23 cellular contexts compared by ENCODE assay signal in genomic region chr4:183617075-183617474, GRCh38. TPM values are rescaled to one million over a fixed set of nuclear protein-coding genes. Genes with fewer than 3 reads are reported as not detected.
A peak's percentile ranks its signal among the peaks of the same experiment; 100 is the strongest.
DNase-seq lines count a peak whose midpoint lies in the region; ATAC-seq, FAIRE-seq and TF ChIP-seq lines count a peak whose summit lies in the region.
"Had no signal": no experiment of that assay in that cellular context is flagged by ENCODE, and none has a peak within 500 bp of the region (broad histone marks: within the 10 kb centered on the region; RNA-seq: fewer than 3 reads in every experiment).

No MANE protein-coding gene starts in this region.

- in situ Hi-C loops in K562 (cut with MboI): no loop called here

- CTCF ChIA-PET in HEK293 (lab: Yijun Ruan, JAX) (no interaction called here), K562 (lab: Yijun Ruan, JAX; ENCODE audit: low intra/inter-chr PET ratio) (no interaction called here)

- H3K27ac ChIP-seq in HEK293 (ENCODE audit: extremely low read depth, low read depth, low read length) (no peak overlapping the region), K562 (ENCODE audit: extremely low read depth, low read depth, low read length) (no peak overlapping the region), right lobe of liver (no peak overlapping the region), stomach (no peak overlapping the region)
- H3K27ac ChIP-seq: BLaER1 treated with 17β-estradiol and CSF1 and Interleukin-3, amounts not matched to agents 10 nM and 100 nM; GM23248; HL-60 had no signal

- DNase-seq in K562 (ENCODE audit: extremely low read depth in 1 of 4, low spot score in 3 of 4): no peak
- no peak for DNase-seq in right lobe of liver
- no peak for DNase-seq in progenitor cell of endocrine pancreas (ENCODE audit: low spot score, unreplicated experiment)
- DNase-seq in chondrocyte (ENCODE audit: low spot score): no peak
- DNase-seq in stomach: no peak
- DNase-seq in medulla oblongata (ENCODE audit: extremely low spot score): no peak
- DNase-seq in NCI-H187 treated with DMSO at 0.1 percent for 48 hours (lab: John Stamatoyannopoulos, UW): no peak
- DNase-seq: CD4-positive, CD25-positive, alpha-beta regulatory T cell; CD8-positive, alpha-beta memory T cell; COR-L47; GM23248; HCEC 1CT; HFFc6 had no signal

- BruUV-seq in K562 (replicated peaks; lab: Mats Ljungman, UMichigan): no TSS peak

- no peak for FAIRE-seq in K562 (lab: Jason Lieb, UNC)
- FAIRE-seq: D721Med, G401.6, GM12892, GM18507, HTR-8/SVneo had no signal

- H3K4me1 Mint-ChIP-seq in progenitor cell of endocrine pancreas (ENCODE audit: low read depth) (peaks cover 34% of the 10 kb centered on the region), chondrocyte (ENCODE audit: low read depth) (no peaks in the 10 kb centered on the region)
- H3K4me1 Mint-ChIP-seq: B cell; CD4-positive, CD25-positive, alpha-beta regulatory T cell; CD8-positive, alpha-beta memory T cell had no signal

- TF ChIP-seq RAD21 in K562 (CRISPR knock-in tag; conservative IDR thresholded peaks at IDR 0.05 in 1 of 2, IDR thresholded peaks at IDR 0.05 in 1 of 2): no peak

- H3K27me3 ChIP-seq in K562 (ENCODE audit: control insufficient read depth in 2 of 2, insufficient read depth in 2 of 2, low read length in 2 of 2) (peaks cover 7 to 18% of the 10 kb centered on the region in 2 experiments; a peak in 4 of 5 replicates), right lobe of liver (no peaks in the 10 kb centered on the region), stomach (no peaks in the 10 kb centered on the region)
- H3K27me3 ChIP-seq: BLaER1 treated with 17β-estradiol and CSF1 and Interleukin-3, amounts not matched to agents 10 nM and 100 nM had no signal

- H3K4me3 Mint-ChIP-seq in progenitor cell of endocrine pancreas (ENCODE audit: low read depth) (peak overlapping the region; percentile 29), chondrocyte (ENCODE audit: unreplicated experiment) (no peak overlapping the region)
- H3K4me3 Mint-ChIP-seq: B cell; CD4-positive, CD25-positive, alpha-beta regulatory T cell; CD8-positive, alpha-beta memory T cell; HFFc6; IgD-negative memory B cell had no signal

- H3K36me3 ChIP-seq in HEK293 (ENCODE audit: control insufficient read depth in 2 of 2, insufficient read depth in 1 of 2, low read length in 2 of 2) (no peaks in the 10 kb centered on the region), K562 (ENCODE audit: control insufficient read depth, insufficient read depth, low read length) (no peaks in the 10 kb centered on the region), right lobe of liver (no peaks in the 10 kb centered on the region), stomach (no peaks in the 10 kb centered on the region)
- H3K36me3 ChIP-seq: BLaER1 treated with 17β-estradiol and CSF1 and Interleukin-3, amounts not matched to agents 10 nM and 100 nM had no signal

- no peak overlapping the region for H2AFZ ChIP-seq in K562 (ENCODE audit: low read depth, low read length)
- H2AFZ ChIP-seq: GM23248 had no signal

- peak overlapping the region; percentile 86 for H3K27ac Mint-ChIP-seq in progenitor cell of endocrine pancreas
- no peak overlapping the region for H3K27ac Mint-ChIP-seq in chondrocyte (ENCODE audit: unreplicated experiment)
- H3K27ac Mint-ChIP-seq: B cell; CD4-positive, CD25-positive, alpha-beta regulatory T cell; CD8-positive, alpha-beta memory T cell; HFFc6; IgD-negative memory B cell had no signal

- TF ChIP-seq POLR2A in K562 (conservative IDR thresholded peaks at IDR 0.05): no peak
- TF ChIP-seq POLR2A in right lobe of liver (IDR thresholded peaks at IDR 0.05): no peak
- no peak for TF ChIP-seq POLR2A in stomach (IDR thresholded peaks at IDR 0.05)

- no peaks in the 10 kb centered on the region for H3K9me1 ChIP-seq in K562 (ENCODE audit: control insufficient read depth, insufficient read depth, low read length)

- H3K27me3 Mint-ChIP-seq in progenitor cell of endocrine pancreas (no peaks in the 10 kb centered on the region), chondrocyte (ENCODE audit: low read depth) (peaks cover 4% of the 10 kb centered on the region)

- H3K9me3 ChIP-seq in HEK293 (ENCODE audit: control insufficient read depth, insufficient read depth, low read depth, low read length): no peaks in the 10 kb centered on the region
- H3K9me3 ChIP-seq in K562 (replicated peaks; ENCODE audit: control insufficient read depth, insufficient read depth, low read depth, low read length): no peaks in the 10 kb centered on the region
- no peaks in the 10 kb centered on the region for H3K9me3 ChIP-seq in right lobe of liver
- no peaks in the 10 kb centered on the region for H3K9me3 ChIP-seq in stomach
- H3K9me3 ChIP-seq: BLaER1 treated with 17β-estradiol and CSF1 and Interleukin-3, amounts not matched to agents 10 nM and 100 nM had no signal

- H3K4me1 ChIP-seq in HEK293 (ENCODE audit: control insufficient read depth, insufficient read depth, low read length) (no peaks in the 10 kb centered on the region), K562 (replicated peaks in 1 of 2; ENCODE audit: control insufficient read depth in 2 of 2, insufficient read depth in 2 of 2, low read length in 2 of 2) (peaks cover 5 to 8% of the 10 kb centered on the region in 2 experiments; a peak in 4 of 5 replicates), right lobe of liver (peaks cover 0 to 36% (median 0%) of the 10 kb centered on the region in 4 donors), stomach (peaks cover 5 to 18% (median 13%) of the 10 kb centered on the region in 4 donors)

- no peaks in the 10 kb centered on the region for H3K9me3 Mint-ChIP-seq in progenitor cell of endocrine pancreas (ENCODE audit: low read depth)
- H3K9me3 Mint-ChIP-seq in chondrocyte (ENCODE audit: low read depth): no peaks in the 10 kb centered on the region
- H3K9me3 Mint-ChIP-seq: CD8-positive, alpha-beta memory T cell; HFFc6 had no signal

- H3K4me3 ChIP-seq in HEK293 (ENCODE audit: low read depth, low read length): no peak overlapping the region
- H3K4me3 ChIP-seq in K562: no peak overlapping the region
- peak overlapping the region in 2 of 3 donors; percentile 54 to 62 for H3K4me3 ChIP-seq in right lobe of liver
- H3K4me3 ChIP-seq in stomach: no peak overlapping the region
- H3K4me3 ChIP-seq: BLaER1 treated with 17β-estradiol and CSF1 and Interleukin-3, amounts not matched to agents 10 nM and 100 nM; GM23248 had no signal

- H3K79me2 ChIP-seq in K562 (ENCODE audit: control insufficient read depth, insufficient read depth, low read length): no peaks in the 10 kb centered on the region

- TF ChIP-seq EP300 in K562 (IDR thresholded peaks at IDR 0.05; ENCODE audit: low read length): no peak
- TF ChIP-seq EP300 in stomach (IDR thresholded peaks at IDR 0.05): no peak

- H3K36me3 Mint-ChIP-seq in progenitor cell of endocrine pancreas (ENCODE audit: insufficient read depth) (no peaks in the 10 kb centered on the region), chondrocyte (ENCODE audit: low read depth) (no peaks in the 10 kb centered on the region)
- H3K36me3 Mint-ChIP-seq: CD4-positive, CD25-positive, alpha-beta regulatory T cell; IgD-negative memory B cell had no signal

- no peak overlapping the region for H3K4me2 ChIP-seq in K562 (ENCODE audit: insufficient read depth, low read length)
- H3K4me2 ChIP-seq: BLaER1 treated with 17β-estradiol and CSF1 and Interleukin-3, amounts not matched to agents 10 nM and 100 nM had no signal

- WGBS in K562 (ENCODE audit: insufficient coverage, low coverage, missing lambda C conversion rate): 35% methylated on average over 2 of the region's 2 CpGs
- WGBS in right lobe of liver (ENCODE audit: insufficient coverage, low coverage, low lambda C conversion rate, missing lambda C conversion rate): 100% methylated on average over 2 of the region's 2 CpGs
- 92 to 100% (median 98%) methylated on average over 2 of the region's 2 CpGs for WGBS in stomach, 5 donors

- POLR2A ChIA-PET in HEK293 (lab: Yijun Ruan, JAX): no interaction called here
- POLR2A ChIA-PET in K562 (lab: Yijun Ruan, JAX): no interaction called here

- no peaks in the 10 kb centered on the region for H4K20me1 ChIP-seq in K562 (replicated peaks; ENCODE audit: control insufficient read depth, insufficient read depth, low read length)
- H4K20me1 ChIP-seq: BLaER1 treated with 17β-estradiol and CSF1 and Interleukin-3, amounts not matched to agents 10 nM and 100 nM had no signal

- TF ChIP-seq CTCF in HEK293 (tag by site-specific recombination; IDR thresholded peaks at IDR 0.05): no peak
- TF ChIP-seq CTCF in K562 (IDR thresholded peaks at IDR 0.05 in 2 of 3, conservative IDR thresholded peaks at IDR 0.05 in 1 of 3; ENCODE audit: insufficient read depth in 2 of 3, low read depth in 1 of 3, low read length in 3 of 3): no peak
- TF ChIP-seq CTCF in right lobe of liver (IDR thresholded peaks at IDR 0.05): no peak
- TF ChIP-seq CTCF in progenitor cell of endocrine pancreas (IDR thresholded peaks at IDR 0.05; ENCODE audit: unreplicated experiment): no peak
- no peak for TF ChIP-seq CTCF in chondrocyte (IDR thresholded peaks at IDR 0.05)
- no peak for TF ChIP-seq CTCF in stomach (IDR thresholded peaks at IDR 0.05)

- intact Hi-C loops in K562 (cut with micrococcal nuclease) (no loop called here), right lobe of liver (cut with DNase I) (no loop called here), stomach (cut with DNase I; ENCODE audit: low total_unique reads) (no loop called here)

- H3K9ac ChIP-seq in K562 (ENCODE audit: insufficient read depth in 1 of 2, low read depth in 2 of 2, low read length in 2 of 2): no peak overlapping the region
- H3K9ac ChIP-seq: BLaER1 treated with 17β-estradiol and CSF1 and Interleukin-3, amounts not matched to agents 10 nM and 100 nM; GM23248 had no signal

- ATAC-seq in K562 (no peak), right lobe of liver (no peak)

RNA-seq across cellular contexts. Expression of gene RWDD4, which starts 41.9 kb away (rescaled TPM):
- total RNA-seq in K562 (2011; cell fraction: chromatin; rRNA removed; ENCODE audit: low replicate concordance): 5.8 and 14.6 TPM in 2 replicates
- 7.0 and 7.3 TPM in 2 replicates for total RNA-seq in K562 (2011; cell fraction: nucleolus; rRNA removed)
- 9.4 and 11.3 TPM in 2 replicates for total RNA-seq in K562 (2011; cell fraction: nucleoplasm; rRNA removed)
- total RNA-seq in K562 (2014; rRNA removed): 23.3 and 31.4 TPM in 2 replicates
- total RNA-seq in K562 (2014; rRNA removed; fragmentation: Illumina TruSeq; extraction: Trizol): 28.2 and 30.4 TPM in 2 replicates
- 27.0 and 32.5 TPM in 2 replicates for total RNA-seq in K562 (2015; rRNA removed; fragmentation: Illumina TruSeq; extraction: Trizol)
- 24.2 and 26.0 TPM in 2 replicates for total RNA-seq in K562 (2021)
- polyA plus RNA-seq in K562 (2011; rRNA removed): 19.3 and 23.0 TPM in 2 replicates
- polyA plus RNA-seq in K562 (2011; cell fraction: cytosol; rRNA removed): 5.3 and 6.2 TPM in 2 replicates
- polyA plus RNA-seq in K562 (2011; cell fraction: nucleus; rRNA removed): 6.1 and 6.2 TPM in 2 replicates
- 15.1 and 17.8 TPM in 2 replicates for polyA plus RNA-seq in K562 (2012)
- 23.8 and 29.4 TPM in 2 replicates for polyA plus RNA-seq in K562 (2014; fragmentation: Illumina TruSeq; extraction: Trizol)
- polyA plus RNA-seq in K562 (2014; fragmentation: Nextera tagmentation; extraction: Ambion mirVana): 10 to 100 TPM in 1 of 2 experiments, 1 to 10 TPM in 1; 8.4 to 11.7 TPM
- polyA plus RNA-seq in K562 (2014; rRNA removed): 24.2 and 27.8 TPM in 2 replicates
- 9.3 and 10.0 TPM in 2 replicates for polyA minus RNA-seq in K562 (2011; rRNA and poly(A)+ RNA removed)
- 5.5 and 7.9 TPM in 2 replicates for polyA minus RNA-seq in K562 (2011; cell fraction: cytosol; rRNA and poly(A)+ RNA removed)
- 7.4 and 8.2 TPM in 2 replicates for polyA minus RNA-seq in K562 (2011; cell fraction: nucleus; rRNA and poly(A)+ RNA removed)
- 10 to 100 TPM in 1 of 6 experiments, 1 to 10 TPM in 5; 8.4 to 10.4 (median 8.5) TPM for total RNA-seq in right lobe of liver
- total RNA-seq in progenitor cell of endocrine pancreas: 19.6 and 19.7 TPM in 2 replicates
- total RNA-seq in chondrocyte: 19.6 to 25.9 TPM (median 21.3 TPM) in 3 replicates
- total RNA-seq in stomach: 10 to 100 TPM in 3 of 5 donors, 1 to 10 TPM in 2; 3.8 to 36.4 (median 11.2) TPM
- 10 to 100 TPM; 14.1 to 22.1 (median 15.1) TPM for polyA plus RNA-seq in stomach

RNA-seq across cellular contexts. Expression of gene TRAPPC11, which starts 42.0 kb away (rescaled TPM):
- total RNA-seq in K562 (2011; cell fraction: chromatin; rRNA removed; ENCODE audit: low replicate concordance): 57.2 and 107 TPM in 2 replicates
- total RNA-seq in K562 (2011; cell fraction: nucleolus; rRNA removed): 14.2 and 17.8 TPM in 2 replicates
- total RNA-seq in K562 (2011; cell fraction: nucleoplasm; rRNA removed): 38.7 and 42.7 TPM in 2 replicates
- total RNA-seq in K562 (2014; rRNA removed): 24.7 and 31.8 TPM in 2 replicates
- total RNA-seq in K562 (2014; rRNA removed; fragmentation: Illumina TruSeq; extraction: Trizol): 31.8 and 34.9 TPM in 2 replicates
- total RNA-seq in K562 (2015; rRNA removed; fragmentation: Illumina TruSeq; extraction: Trizol): 26.9 and 30.6 TPM in 2 replicates
- 26.5 and 28.7 TPM in 2 replicates for total RNA-seq in K562 (2021)
- polyA plus RNA-seq in K562 (2011; rRNA removed): 48.2 and 49.0 TPM in 2 replicates
- polyA plus RNA-seq in K562 (2011; cell fraction: cytosol; rRNA removed): 13.4 and 25.4 TPM in 2 replicates
- 27.4 and 42.9 TPM in 2 replicates for polyA plus RNA-seq in K562 (2011; cell fraction: nucleus; rRNA removed)
- 15.8 and 22.6 TPM in 2 replicates for polyA plus RNA-seq in K562 (2012)
- polyA plus RNA-seq in K562 (2014; fragmentation: Illumina TruSeq; extraction: Trizol): 32.6 and 46.3 TPM in 2 replicates
- polyA plus RNA-seq in K562 (2014; fragmentation: Nextera tagmentation; extraction: Ambion mirVana): 10 to 100 TPM; 11.6 to 12.0 TPM
- polyA plus RNA-seq in K562 (2014; rRNA removed): 23.6 and 24.3 TPM in 2 replicates
- polyA minus RNA-seq in K562 (2011; rRNA and poly(A)+ RNA removed): 76.8 and 101 TPM in 2 replicates
- polyA minus RNA-seq in K562 (2011; cell fraction: cytosol; rRNA and poly(A)+ RNA removed): 24.9 and 25.6 TPM in 2 replicates
- polyA minus RNA-seq in K562 (2011; cell fraction: nucleus; rRNA and poly(A)+ RNA removed): 20.9 and 43.7 TPM in 2 replicates
- 10 to 100 TPM; 14.3 to 30.8 (median 16.0) TPM for total RNA-seq in right lobe of liver
- total RNA-seq in progenitor cell of endocrine pancreas: 54.3 and 56.1 TPM in 2 replicates
- 26.3 to 34.9 TPM (median 30.2 TPM) in 3 replicates for total RNA-seq in chondrocyte
- 100 to 1,000 TPM in 1 of 5 donors, 10 to 100 TPM in 4; 47.5 to 173 (median 93.1) TPM for total RNA-seq in stomach
- 10 to 100 TPM; 10.6 to 13.3 (median 12.5) TPM for polyA plus RNA-seq in stomach

Comparison
In these comparisons a context has a peak if more than half of its experiments do, and no peak if none do; other contexts are left out.
1. H3K4me3 ChIP-seq: peak in right lobe of liver (2 of 3); none in HEK293 (single experiment), K562 (single experiment) and stomach (0 of 4).
2. Of the 44 proteins assayed by ChIP-seq in both K562 and HEK293: peak only in K562: ZBTB26; only in HEK293: none; in both: none; in neither: 43.